Comparison of ENCODE assay signal across 8 cellular contexts in genomic region chr1:161019767-161020572, GRCh38. TPM values are rescaled to one million over a fixed set of nuclear protein-coding genes. Genes with fewer than 3 reads are reported as not detected.
DNase-seq lines count a peak whose midpoint lies in the region; ATAC-seq, FAIRE-seq and TF ChIP-seq lines count a peak whose summit lies in the region.

No MANE protein-coding gene starts in this region.

- H3K9ac ChIP-seq in ES-I3 (ENCODE audit: low read depth, low read length) (peak overlapping the region; percentile 81), HUES6 (ENCODE audit: low read length) (peak overlapping the region; percentile 95)

- H3K4me1 ChIP-seq in ES-I3 (ENCODE audit: insufficient read depth, low read length), result peaks cover 17% of the 10 kb centered on the region
- peaks cover 20% of the 10 kb centered on the region for H3K4me1 ChIP-seq in HUES6 (ENCODE audit: control insufficient read depth, insufficient read depth, low read length)
- H3K4me1 ChIP-seq in hepatocyte (ENCODE audit: insufficient read depth), result peaks cover 18% of the 10 kb centered on the region
- peaks cover 0 to 6% of the 10 kb centered on the region in 2 donors for H3K4me1 ChIP-seq in small intestine (ENCODE audit: control insufficient read depth in 2 of 2, insufficient read depth in 1 of 2, low read depth in 1 of 2, low read length in 1 of 2)

- peaks cover 7% of the 10 kb centered on the region for H4K20me1 ChIP-seq in hepatocyte (ENCODE audit: insufficient read depth, poor library complexity, severe bottlenecking)

- peaks cover 36% of the 10 kb centered on the region for H3K4me1 Mint-ChIP-seq in activated T-helper 2 cell treated with anti-CD3 and anti-CD28 coated beads, Interferon-gamma antibody, Interleukin-2, Interleukin-4, amounts not matched to agents 10 μg/mL and 5 μg/mL and 100 μg/mL, durations not matched to agents 14 hours and 24 hours and 36 hours (ENCODE audit: low read depth)

- peak overlapping the region; percentile 91 for H3K4me3 Mint-ChIP-seq in activated T-helper 2 cell treated with anti-CD3 and anti-CD28 coated beads, Interferon-gamma antibody, Interleukin-2, Interleukin-4, amounts not matched to agents 10 μg/mL and 5 μg/mL and 100 μg/mL, durations not matched to agents 14 hours and 24 hours and 36 hours (ENCODE audit: low read depth)

- H3K4me3 ChIP-seq in HUES6 (ENCODE audit: low read depth, low read length) (peak overlapping the region; percentile 90), hepatocyte (peak overlapping the region; percentile 64), small intestine (ENCODE audit: low read depth in 1 of 2, low read length in 2 of 2) (peak overlapping the region; percentile 63)

- no peaks in the 10 kb centered on the region for H3K9me3 Mint-ChIP-seq in activated T-helper 2 cell treated with anti-CD3 and anti-CD28 coated beads, Interferon-gamma antibody, Interleukin-2, Interleukin-4, amounts not matched to agents 10 μg/mL and 5 μg/mL and 100 μg/mL, durations not matched to agents 14 hours and 24 hours and 36 hours

- no peaks in the 10 kb centered on the region for H3K27me3 Mint-ChIP-seq in activated T-helper 2 cell treated with anti-CD3 and anti-CD28 coated beads, Interferon-gamma antibody, Interleukin-2, Interleukin-4, amounts not matched to agents 10 μg/mL and 5 μg/mL and 100 μg/mL, durations not matched to agents 14 hours and 24 hours and 36 hours (ENCODE audit: low read depth)

- no peaks in the 10 kb centered on the region for H3K36me3 Mint-ChIP-seq in activated T-helper 2 cell treated with anti-CD3 and anti-CD28 coated beads, Interferon-gamma antibody, Interleukin-2, Interleukin-4, amounts not matched to agents 10 μg/mL and 5 μg/mL and 100 μg/mL, durations not matched to agents 14 hours and 24 hours and 36 hours (ENCODE audit: low read depth)

- intact Hi-C loops in activated T-helper 2 cell treated with anti-CD3 and anti-CD28 coated beads, Interferon-gamma antibody, Interleukin-2, Interleukin-4, amounts not matched to agents 10 μg/mL and 5 μg/mL and 100 μg/mL, durations not matched to agents 14 hours and 24 hours and 36 hours (cut with micrococcal nuclease), result loop anchor here (1.0 kb wide), 1 partner anchor 25 kb away; the partner anchor contains the start of gene USF1

- H3K36me3 ChIP-seq in ES-I3 (ENCODE audit: insufficient read depth, low read length), result no peaks in the 10 kb centered on the region; the same call in 1 of the 2 replicates
- no peaks in the 10 kb centered on the region; the same call in 1 of the 2 replicates for H3K36me3 ChIP-seq in HUES6 (ENCODE audit: control insufficient read depth, insufficient read depth, low read length)
- no peaks in the 10 kb centered on the region for H3K36me3 ChIP-seq in hepatocyte (replicated peaks; ENCODE audit: insufficient read depth, low read depth)
- H3K36me3 ChIP-seq in small intestine (ENCODE audit: control insufficient read depth in 2 of 2, insufficient read depth in 2 of 2, low read length in 2 of 2), result no peaks in the 10 kb centered on the region

- no peak for DNase-seq in activated T-helper 2 cell treated with anti-CD3 and anti-CD28 coated beads, Interferon-gamma antibody, Interleukin-2, Interleukin-4, amounts not matched to agents 10 μg/mL and 5 μg/mL and 100 μg/mL, durations not matched to agents 14 hours and 24 hours and 36 hours (ENCODE audit: low spot score)
- DNase-seq in hepatocyte (ENCODE audit: low spot score) (no peak), small intestine (no peak), NCI-H524 (lab: John Stamatoyannopoulos, UW) (no peak), NCI-H2081 treated with DMSO at 0.1 percent for 48 hours (lab: John Stamatoyannopoulos, UW) (no peak)

- H3K4me2 ChIP-seq in hepatocyte, result peak overlapping the region; percentile 76

- no peak for TF ChIP-seq CTCF in hepatocyte (IDR thresholded peaks at IDR 0.05; ENCODE audit: poor library complexity)

- FAIRE-seq in small intestine (lab: Jason Lieb, UNC), result no peak

- no peak for ATAC-seq in HG03159 (IDR thresholded peaks at IDR 0.05; ENCODE audit: unreplicated experiment)

- H2AFZ ChIP-seq in hepatocyte, result no peak overlapping the region

- peak overlapping the region; percentile 74; the same call in 1 of the 2 replicates for H3K27ac ChIP-seq in HUES6 (ENCODE audit: low read depth, low read length)
- peak overlapping the region; percentile 99 for H3K27ac ChIP-seq in hepatocyte
- H3K27ac ChIP-seq in small intestine (ENCODE audit: low read depth in 1 of 2, low read length in 1 of 2), result peak overlapping the region; percentile 87 to 98

- peak overlapping the region; percentile 9 for H3K27ac Mint-ChIP-seq in activated T-helper 2 cell treated with anti-CD3 and anti-CD28 coated beads, Interferon-gamma antibody, Interleukin-2, Interleukin-4, amounts not matched to agents 10 μg/mL and 5 μg/mL and 100 μg/mL, durations not matched to agents 14 hours and 24 hours and 36 hours

- 11% methylated on average over 11 of the region's 11 CpGs for WGBS in hepatocyte (ENCODE audit: low lambda C conversion rate, missing lambda C conversion rate)
- WGBS in small intestine, 3 donors, result 6 to 14% (median 12%) methylated on average over 11 of the region's 11 CpGs

- H3K27me3 ChIP-seq in HUES6 (ENCODE audit: control insufficient read depth, insufficient read depth, low read length) (no peaks in the 10 kb centered on the region), hepatocyte (no peaks in the 10 kb centered on the region), small intestine (ENCODE audit: control insufficient read depth in 2 of 2, insufficient read depth in 2 of 2, low read length in 2 of 2) (no peaks in the 10 kb centered on the region)

- peaks cover 50% of the 10 kb centered on the region for H3K79me2 ChIP-seq in hepatocyte

- H3K9me3 ChIP-seq in ES-I3 (ENCODE audit: control insufficient read depth, insufficient read depth, low read length) (no peaks in the 10 kb centered on the region), HUES6 (ENCODE audit: control insufficient read depth, insufficient read depth, low read depth, low read length) (no peaks in the 10 kb centered on the region), hepatocyte (ENCODE audit: low read depth) (no peaks in the 10 kb centered on the region), small intestine (ENCODE audit: control insufficient read depth, low read depth) (no peaks in the 10 kb centered on the region)

- H3K9me2 ChIP-seq in hepatocyte (replicated peaks; ENCODE audit: insufficient read depth), result no peaks in the 10 kb centered on the region

RNA-seq across cellular contexts. Expression of gene F11R, which starts 1.0 kb away (rescaled TPM):
- total RNA-seq in activated T-helper 2 cell treated with anti-CD3 and anti-CD28 coated beads, Interferon-gamma antibody, Interleukin-2, Interleukin-4, amounts not matched to agents 10 μg/mL and 5 μg/mL and 100 μg/mL, durations not matched to agents 14 hours and 24 hours and 36 hours, result 15.4 and 15.5 TPM in 2 replicates
- total RNA-seq in hepatocyte, result 140 and 180 TPM in 2 replicates
- polyA plus RNA-seq in hepatocyte (148 and 149 TPM in 2 replicates), small intestine (10 to 100 TPM; 30.2 to 74.6 (median 36.7) TPM)

RNA-seq across cellular contexts. Expression of gene TSTD1, which starts 18.8 kb away (rescaled TPM):
- 49.0 and 49.1 TPM in 2 replicates for total RNA-seq in activated T-helper 2 cell treated with anti-CD3 and anti-CD28 coated beads, Interferon-gamma antibody, Interleukin-2, Interleukin-4, amounts not matched to agents 10 μg/mL and 5 μg/mL and 100 μg/mL, durations not matched to agents 14 hours and 24 hours and 36 hours
- total RNA-seq in hepatocyte, result 30.8 and 36.3 TPM in 2 replicates
- polyA plus RNA-seq in hepatocyte (101 and 102 TPM in 2 replicates), small intestine (100 to 1,000 TPM in 2 of 3 donors, 10 to 100 TPM in 1; 65.8 to 185 (median 115) TPM)

RNA-seq across cellular contexts. Expression of gene USF1, which starts 25.8 kb away (rescaled TPM):
- total RNA-seq in activated T-helper 2 cell treated with anti-CD3 and anti-CD28 coated beads, Interferon-gamma antibody, Interleukin-2, Interleukin-4, amounts not matched to agents 10 μg/mL and 5 μg/mL and 100 μg/mL, durations not matched to agents 14 hours and 24 hours and 36 hours, result 49.1 and 53.2 TPM in 2 replicates
- total RNA-seq in hepatocyte, result 62.1 and 85.1 TPM in 2 replicates
- polyA plus RNA-seq in hepatocyte (11.9 and 23.2 TPM in 2 replicates), small intestine (100 to 1,000 TPM in 2 of 3 donors, 10 to 100 TPM in 1; 60.1 to 123 (median 109) TPM)

RNA-seq across cellular contexts. Expression of gene ARHGAP30, which starts 49.7 kb away (rescaled TPM):
- total RNA-seq in activated T-helper 2 cell treated with anti-CD3 and anti-CD28 coated beads, Interferon-gamma antibody, Interleukin-2, Interleukin-4, amounts not matched to agents 10 μg/mL and 5 μg/mL and 100 μg/mL, durations not matched to agents 14 hours and 24 hours and 36 hours, result 161 and 170 TPM in 2 replicates
- total RNA-seq in hepatocyte, result 0.52 and 0.80 TPM in 2 replicates
- polyA plus RNA-seq in hepatocyte (1.4 and 1.7 TPM in 2 replicates), small intestine (1 to 10 TPM; 2.2 to 5.8 (median 5.4) TPM)
